In the genomic region with DNA sequence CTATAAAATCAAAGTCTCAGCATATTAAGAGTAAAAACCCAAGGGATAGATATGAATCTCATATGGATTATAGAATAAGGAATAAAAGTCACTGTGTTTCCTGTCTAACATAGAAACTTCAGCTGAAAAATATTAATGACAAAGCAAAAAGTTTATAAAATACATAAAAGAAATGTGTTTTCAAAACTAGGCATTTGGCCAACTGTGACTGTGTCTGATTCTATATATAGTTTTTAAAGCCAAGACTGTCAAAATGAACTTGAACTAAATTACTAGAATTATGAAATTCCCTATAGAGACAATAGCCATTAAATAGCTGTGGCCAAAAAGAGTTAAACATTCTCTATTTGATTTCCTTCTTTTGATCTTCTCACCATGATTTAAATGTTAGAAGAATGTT, we compare ENCODE assay signal across 17 cellular contexts.
DNase-seq lines count a peak whose midpoint lies in the region; ATAC-seq and TF ChIP-seq lines count a peak whose summit lies in the region.
"Had no signal": no experiment of that assay in that cellular context is flagged by ENCODE, and none has a peak within 500 bp of the region (broad histone marks: within the 10 kb centered on the region; RNA-seq: fewer than 3 reads in every experiment).

No MANE protein-coding gene starts in this region.

- no peak overlapping the region for H3K4me3 ChIP-seq in choroid plexus epithelial cell (ENCODE audit: low read depth, low read length)
- H3K4me3 ChIP-seq: BLaER1 treated with 17β-estradiol and CSF1 and Interleukin-3, amounts not matched to agents 10 nM and 100 nM; GM23338 had no signal

- TF ChIP-seq CTCF in choroid plexus epithelial cell (conservative IDR thresholded peaks at IDR 0.05; ENCODE audit: low read depth, low read length) (no peak), endothelial cell (IDR thresholded peaks at IDR 0.05; ENCODE audit: unreplicated experiment) (no peak), GM10266 (IDR thresholded peaks at IDR 0.05; ENCODE audit: control insufficient read depth, insufficient read depth, low read depth, missing control alignments) (no peak)

- DNase-seq in RPMI8226 (peak; percentile 9), choroid plexus epithelial cell (ENCODE audit: low read depth) (peak; percentile 26), iris pigment epithelial cell (ENCODE audit: low read depth) (peak; percentile 30), renal cortical epithelial cell (ENCODE audit: low read depth) (peak; percentile 7), endothelial cell (ENCODE audit: low spot score) (no peak), GM10266 (ENCODE audit: extremely low spot score) (no peak), NCI-H1436 (lab: John Stamatoyannopoulos, UW) (no peak)
- DNase-seq: Calu3; CD8-positive, alpha-beta T cell; DMS 273 treated with DMSO at 0.1 percent for 48 hours; DMS53; DND-41; HCEC 1CT had no signal

- H3K27me3 Mint-ChIP-seq in endothelial cell (ENCODE audit: unreplicated experiment): no peaks in the 10 kb centered on the region
- H3K27me3 Mint-ChIP-seq: B cell had no signal

- H3K4me3 Mint-ChIP-seq in endothelial cell (ENCODE audit: unreplicated experiment): no peak overlapping the region
- H3K4me3 Mint-ChIP-seq: B cell; CD8-positive, alpha-beta T cell; GM23338 had no signal

- no peak for ATAC-seq in HG03354 (IDR thresholded peaks at IDR 0.05; ENCODE audit: poor library complexity, severe bottlenecking, unreplicated experiment)
- ATAC-seq: CD8-positive, alpha-beta T cell; GM23338 had no signal

- no peak overlapping the region for H3K27ac Mint-ChIP-seq in endothelial cell (ENCODE audit: unreplicated experiment)
- H3K27ac Mint-ChIP-seq: B cell; CD8-positive, alpha-beta T cell; GM23338 had no signal

- H3K36me3 Mint-ChIP-seq in endothelial cell (ENCODE audit: low read depth, unreplicated experiment): no peaks in the 10 kb centered on the region
- H3K36me3 Mint-ChIP-seq: CD8-positive, alpha-beta T cell had no signal

- no peaks in the 10 kb centered on the region for H3K4me1 Mint-ChIP-seq in endothelial cell (ENCODE audit: unreplicated experiment)
- H3K4me1 Mint-ChIP-seq: B cell, GM23338 had no signal

- no peaks in the 10 kb centered on the region for H3K9me3 Mint-ChIP-seq in endothelial cell (ENCODE audit: unreplicated experiment)

Comparison
In these comparisons a context has a peak if more than half of its experiments do, and no peak if none do; other contexts are left out.
1. DNase-seq: peak in RPMI8226 (single experiment), choroid plexus epithelial cell (single experiment), iris pigment epithelial cell (single experiment) and renal cortical epithelial cell (single experiment); none in endothelial cell (single experiment), GM10266 (single experiment) and NCI-H1436 (single experiment).